Comparison of ENCODE assay signal across 12 cellular contexts in genomic region chr1:225437710-225438437, GRCh38. TPM values are rescaled to one million over a fixed set of nuclear protein-coding genes. Genes with fewer than 3 reads are reported as not detected.
DNase-seq lines count a peak whose midpoint lies in the region; ATAC-seq, FAIRE-seq and TF ChIP-seq lines count a peak whose summit lies in the region.
"Had no signal": no experiment of that assay in that cellular context is flagged by ENCODE, and none has a peak within 500 bp of the region (broad histone marks: within the 10 kb centered on the region; RNA-seq: fewer than 3 reads in every experiment).

No MANE protein-coding gene starts in this region.

- H3K9me3 Mint-ChIP-seq in brain = no peaks in the 10 kb centered on the region
- H3K9me3 Mint-ChIP-seq: stimulated activated effector memory CD8-positive, alpha-beta T cell treated with anti-CD3 and anti-CD28 coated beads, Interleukin-12 subunit alpha, Interleukin-12 subunit beta, amount 100 ng/mL, for 72 hours had no signal

- no peaks in the 10 kb centered on the region for H4K20me1 ChIP-seq in Loucy (ENCODE audit: insufficient read depth, low read length, poor library complexity, severe bottlenecking)

- DNase-seq in D721Med (ENCODE audit: insufficient read length, low spot score) (no peak), midbrain (lab: John Stamatoyannopoulos, UW) (peak; percentile 29), NCI-H1930 (lab: John Stamatoyannopoulos, UW) (no peak)
- no peak for DNase-seq in activated CD4-positive, alpha-beta T cell treated with anti-CD3 and anti-CD28 coated beads, Interleukin-2, amount 50 U/mL, for 48 hours
- DNase-seq: glutamatergic neuron, NCI-H2227 treated with DMSO at 0.1 percent for 48 hours had no signal

- H3K36me3 ChIP-seq in Loucy (ENCODE audit: insufficient read depth, low read length) = no peaks in the 10 kb centered on the region

- no peaks in the 10 kb centered on the region for H3K27me3 Mint-ChIP-seq in brain

- H3K4me2 ChIP-seq in Loucy (ENCODE audit: low read depth, low read length, poor library complexity, severe bottlenecking) = no peak overlapping the region

- ATAC-seq in GM18867 (IDR thresholded peaks at IDR 0.05; ENCODE audit: unreplicated experiment) (no peak), GM18861 (IDR thresholded peaks at IDR 0.05; ENCODE audit: unreplicated experiment) (no peak)
- ATAC-seq: stimulated activated effector memory CD8-positive, alpha-beta T cell treated with anti-CD3 and anti-CD28 coated beads, Interleukin-12 subunit alpha, Interleukin-12 subunit beta, amount 100 ng/mL, for 72 hours had no signal

- peak overlapping the region in 1 of 5 experiments; percentile 15 for H3K4me3 Mint-ChIP-seq in brain
- H3K4me3 Mint-ChIP-seq: stimulated activated effector memory CD8-positive, alpha-beta T cell treated with anti-CD3 and anti-CD28 coated beads, Interleukin-12 subunit alpha, Interleukin-12 subunit beta, amount 100 ng/mL, for 72 hours had no signal

- H3K79me2 ChIP-seq in Loucy (ENCODE audit: insufficient read depth, low read length) = no peaks in the 10 kb centered on the region
- H3K79me2 ChIP-seq: parathyroid adenoma had no signal

- H3K9ac ChIP-seq in Loucy (ENCODE audit: low read depth, low read length, poor library complexity, severe bottlenecking) = no peak overlapping the region
- H3K9ac ChIP-seq: parathyroid adenoma had no signal

- H3K27ac Mint-ChIP-seq in brain = peak overlapping the region in 1 of 5 experiments; percentile 14
- H3K27ac Mint-ChIP-seq: stimulated activated effector memory CD8-positive, alpha-beta T cell treated with anti-CD3 and anti-CD28 coated beads, Interleukin-12 subunit alpha, Interleukin-12 subunit beta, amount 100 ng/mL, for 72 hours had no signal

- H3K9me2 ChIP-seq in Loucy (replicated peaks; ENCODE audit: low read depth, low read length) = no peaks in the 10 kb centered on the region

- H3F3A ChIP-seq in Loucy (ENCODE audit: low read depth) = no peaks in the 10 kb centered on the region

- H3K9me3 ChIP-seq in Loucy (ENCODE audit: insufficient read depth, low read depth, low read length) = no peaks in the 10 kb centered on the region

- TF ChIP-seq CTCF in D721Med (IDR thresholded peaks at IDR 0.05; ENCODE audit: insufficient read depth, missing control alignments) (peak; percentile 50), Loucy (conservative IDR thresholded peaks at IDR 0.05; ENCODE audit: low read length) (peak; percentile 74), brain (conservative IDR thresholded peaks at IDR 0.05) (peak; percentile 26 to 45)

- peak overlapping the region; percentile 87 for H2AFZ ChIP-seq in Loucy (ENCODE audit: low read length)
- H2AFZ ChIP-seq: parathyroid adenoma had no signal

- FAIRE-seq in D721Med (lab: Jason Lieb, UNC) = no peak

- H3K4me1 ChIP-seq in Loucy (ENCODE audit: insufficient read depth, low read length, poor library complexity, severe bottlenecking) = peaks cover 16% of the 10 kb centered on the region
- H3K4me1 ChIP-seq: parathyroid adenoma had no signal

- H3K4me1 Mint-ChIP-seq in brain = peaks cover 6% of the 10 kb centered on the region

- no peak overlapping the region for H3K4me3 ChIP-seq in Loucy (ENCODE audit: low read length, poor library complexity, severe bottlenecking)

- no peaks in the 10 kb centered on the region for H3K27me3 ChIP-seq in Loucy (ENCODE audit: insufficient read depth, low read length, poor library complexity, severe bottlenecking)

- no peaks in the 10 kb centered on the region for H3K36me3 Mint-ChIP-seq in brain
- H3K36me3 Mint-ChIP-seq: stimulated activated effector memory CD8-positive, alpha-beta T cell treated with anti-CD3 and anti-CD28 coated beads, Interleukin-12 subunit alpha, Interleukin-12 subunit beta, amount 100 ng/mL, for 72 hours had no signal

RNA-seq across cellular contexts. Expression of gene LBR, which starts 10.0 kb away (rescaled TPM):
- polyA plus RNA-seq in brain (ENCODE audit: insufficient read depth, low read depth, low replicate concordance) = 24.4 TPM
